In genomic region chr15:36831125-36831914, GRCh38 we compare ENCODE assay signal across 10 cellular contexts.
DNase-seq lines count a peak whose midpoint lies in the region; ATAC-seq and TF ChIP-seq lines count a peak whose summit lies in the region.
"Had no signal": no experiment of that assay in that cellular context is flagged by ENCODE, and none has a peak within 500 bp of the region (broad histone marks: within the 10 kb centered on the region; RNA-seq: fewer than 3 reads in every experiment).

No MANE protein-coding gene starts in this region.

- no peaks in the 10 kb centered on the region for H3K4me1 ChIP-seq in Karpas-422 (ENCODE audit: low read length)
- H3K4me1 ChIP-seq in naive thymus-derived CD4-positive, alpha-beta T cell (ENCODE audit: control insufficient read depth in 2 of 2, insufficient read depth in 2 of 2, low read length in 2 of 2) = no peaks in the 10 kb centered on the region

- no peak overlapping the region for H3K27ac Mint-ChIP-seq in naive thymus-derived CD4-positive, alpha-beta T cell
- H3K27ac Mint-ChIP-seq: CD4-positive, CD25-positive, alpha-beta regulatory T cell; WTC11 had no signal

- no peak overlapping the region for H3K4me2 ChIP-seq in Karpas-422 (ENCODE audit: low read depth, low read length, poor library complexity, severe bottlenecking)

- no peaks in the 10 kb centered on the region for H3K36me3 Mint-ChIP-seq in naive thymus-derived CD4-positive, alpha-beta T cell
- H3K36me3 Mint-ChIP-seq: CD4-positive, CD25-positive, alpha-beta regulatory T cell; WTC11 had no signal

- ATAC-seq in GM19351 (IDR thresholded peaks at IDR 0.05; ENCODE audit: unreplicated experiment) = peak; percentile 98
- peak; percentile 97 for ATAC-seq in HG03039 (IDR thresholded peaks at IDR 0.05; ENCODE audit: unreplicated experiment)
- no peak for ATAC-seq in naive thymus-derived CD4-positive, alpha-beta T cell
- no peak for ATAC-seq in left ventricle myocardium superior
- ATAC-seq: WTC11 had no signal

- CTCF ChIA-PET in naive thymus-derived CD4-positive, alpha-beta T cell (lab: Charles Lee) = no interaction called here

- H4K20me1 ChIP-seq in Karpas-422 (ENCODE audit: insufficient read depth, low read depth, low read length) = no peaks in the 10 kb centered on the region

- no peak for TF ChIP-seq CTCF in AG09319 (IDR thresholded peaks at IDR 0.05; ENCODE audit: low read depth, low read length)

- H2AFZ ChIP-seq in Karpas-422 (ENCODE audit: low read length) = no peak overlapping the region

- H3K9me3 ChIP-seq in Karpas-422 (ENCODE audit: low read length) = no peaks in the 10 kb centered on the region
- no peaks in the 10 kb centered on the region for H3K9me3 ChIP-seq in naive thymus-derived CD4-positive, alpha-beta T cell (ENCODE audit: control insufficient read depth in 2 of 3, low read length in 3 of 3)

- peaks cover 2 to 26% (median 22%) of the 10 kb centered on the region in 5 donors for H3K27me3 Mint-ChIP-seq in naive thymus-derived CD4-positive, alpha-beta T cell

- H3K4me1 Mint-ChIP-seq in naive thymus-derived CD4-positive, alpha-beta T cell = no peaks in the 10 kb centered on the region
- H3K4me1 Mint-ChIP-seq: CD4-positive, CD25-positive, alpha-beta regulatory T cell; WTC11 had no signal

- peak; percentile 14 for DNase-seq in AG09319 (ENCODE audit: extremely low read depth, low read depth)
- peak; percentile 40 to 41 for DNase-seq in SW 1271 (lab: John Stamatoyannopoulos, UW)
- no peak for DNase-seq in Karpas-422
- no peak for DNase-seq in naive thymus-derived CD4-positive, alpha-beta T cell
- no peak for DNase-seq in left ventricle myocardium superior
- no peak for DNase-seq in stimulated activated CD4-positive, alpha-beta T cell treated with anti-CD3 and anti-CD28 coated beads, Interleukin-2, amount 100 ng/mL, for 48 hours
- DNase-seq: CD4-positive, CD25-positive, alpha-beta regulatory T cell had no signal

- no peak overlapping the region for H3K4me3 ChIP-seq in Karpas-422 (ENCODE audit: low read length)
- H3K4me3 ChIP-seq in naive thymus-derived CD4-positive, alpha-beta T cell (ENCODE audit: low read length) = no peak overlapping the region

- no peaks in the 10 kb centered on the region for H3K36me3 ChIP-seq in Karpas-422 (ENCODE audit: insufficient read depth, low read length)
- no peaks in the 10 kb centered on the region for H3K36me3 ChIP-seq in naive thymus-derived CD4-positive, alpha-beta T cell (ENCODE audit: control insufficient read depth in 2 of 3, insufficient read depth in 3 of 3, low read length in 3 of 3)

- no peaks in the 10 kb centered on the region for H3K79me2 ChIP-seq in Karpas-422 (ENCODE audit: low read length)

- no peak overlapping the region for H3K4me3 Mint-ChIP-seq in naive thymus-derived CD4-positive, alpha-beta T cell
- H3K4me3 Mint-ChIP-seq: WTC11 had no signal

- POLR2A ChIA-PET in naive thymus-derived CD4-positive, alpha-beta T cell (lab: Charles Lee) = no interaction called here

- H3K9me3 Mint-ChIP-seq in naive thymus-derived CD4-positive, alpha-beta T cell = peaks cover 0 to 4% (median 0%) of the 10 kb centered on the region in 11 donors

- H3K27me3 ChIP-seq in Karpas-422 (ENCODE audit: low read length) = peaks cover 3% of the 10 kb centered on the region; the same call in 1 of the 2 replicates
- H3K27me3 ChIP-seq in naive thymus-derived CD4-positive, alpha-beta T cell (ENCODE audit: control insufficient read depth in 2 of 2, insufficient read depth in 2 of 2, low read length in 2 of 2) = no peaks in the 10 kb centered on the region

- intact Hi-C loops in naive thymus-derived CD4-positive, alpha-beta T cell (cut with micrococcal nuclease) = no loop called here
- intact Hi-C loops in left ventricle myocardium superior (cut with micrococcal nuclease) = no loop called here

- no peak overlapping the region for H3K27ac ChIP-seq in Karpas-422 (ENCODE audit: low read length)
- H3K27ac ChIP-seq in naive thymus-derived CD4-positive, alpha-beta T cell (ENCODE audit: low read depth, low read length) = no peak overlapping the region

- H3K9ac ChIP-seq in Karpas-422 (ENCODE audit: low read length) = no peak overlapping the region

- no peaks in the 10 kb centered on the region for H3K9me2 ChIP-seq in Karpas-422 (replicated peaks; ENCODE audit: insufficient read depth, low read length)

Comparison
In these comparisons a context has a peak if more than half of its experiments do, and no peak if none do; other contexts are left out.
1. DNase-seq: peak in AG09319 (single experiment) and SW 1271 (2 of 2); none in Karpas-422 (single experiment), naive thymus-derived CD4-positive, alpha-beta T cell (0 of 9), left ventricle myocardium superior (single experiment) and stimulated activated CD4-positive, alpha-beta T cell treated with anti-CD3 and anti-CD28 coated beads, Interleukin-2, amount 100 ng/mL, for 48 hours (0 of 2).
2. ATAC-seq: peak in GM19351 (single experiment) and HG03039 (single experiment); none in naive thymus-derived CD4-positive, alpha-beta T cell (single experiment) and left ventricle myocardium superior (single experiment).